ENCODE assay signal across 25 cellular contexts in the genomic region with DNA sequence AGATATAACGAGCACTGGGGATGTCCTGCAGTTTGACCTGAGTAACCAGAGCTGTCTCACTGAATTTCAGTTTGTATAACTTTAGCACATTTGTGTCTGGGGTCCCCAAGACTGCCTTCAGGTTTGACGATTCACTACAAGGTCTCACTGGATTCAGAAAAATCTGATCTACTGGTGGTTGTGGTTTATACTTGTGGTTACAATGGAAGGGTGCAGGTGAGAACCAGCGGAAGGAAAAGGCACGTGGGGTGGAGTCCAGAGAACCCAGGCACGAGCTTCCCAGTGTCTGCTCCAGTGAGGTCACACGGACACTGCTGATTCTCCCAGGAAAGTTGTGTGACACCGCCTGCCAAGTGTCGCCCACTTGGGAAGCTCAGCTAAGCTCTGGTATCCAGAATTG.
"Had no signal": no experiment of that assay in that cellular context is flagged by ENCODE, and none has a peak within 500 bp of the region (broad histone marks: within the 10 kb centered on the region; RNA-seq: fewer than 3 reads in every experiment).

No MANE protein-coding gene starts in this region.

- H3K27me3 Mint-ChIP-seq: activated CD4-positive, alpha-beta T cell treated with anti-CD3 and anti-CD28 coated beads for 36 hours; progenitor cell of endocrine pancreas; T-cell had no signal

- ATAC-seq: activated CD4-positive, alpha-beta T cell treated with anti-CD3 and anti-CD28 coated beads for 36 hours; gastrocnemius medialis; mucosa of descending colon; right lobe of liver; stimulated activated naive CD8-positive, alpha-beta T cell treated with anti-CD3 and anti-CD28 coated beads, Interleukin-15, Interleukin-2, amounts not matched to agents 100 U/mL and 50 U/mL, for 24 hours; T-cell had no signal

- DNase-seq: activated CD4-positive, alpha-beta T cell treated with anti-CD3 and anti-CD28 coated beads for 36 hours; activated CD4-positive, alpha-beta T cell treated with anti-CD3 and anti-CD28 coated beads, Interleukin-2, amount 50 U/mL, for 48 hours; activated CD4-positive, CD25-positive, alpha-beta regulatory T cell; activated CD8-positive, alpha-beta memory T cell treated with anti-CD3 and anti-CD28 coated beads, Interleukin-2, amount 50 U/mL, for 48 hours; activated effector memory CD4-positive, alpha-beta T cell treated with anti-CD3 and anti-CD28 coated beads, Interleukin-2, amount 50 U/mL, for 16 hours; activated naive CD4-positive, alpha-beta T cell treated with anti-CD3 and anti-CD28 coated beads, Interleukin-2, amount 50 U/mL, for 16 hours; cerebellar nuclear complex; colonic mucosa; effector CD8-positive, alpha-beta T cell; erythroblast; gastrocnemius medialis; glutamatergic neuron; islet precursor cell; left ventricle myocardium inferior; mesendoderm; mucosa of descending colon; right lobe of liver; stimulated activated CD4-positive, alpha-beta T cell treated with anti-CD3 and anti-CD28 coated beads, Interleukin-2, amount 100 ng/mL, for 48 hours; stimulated activated naive CD8-positive, alpha-beta T cell treated with anti-CD3 and anti-CD28 coated beads, Interleukin-15, Interleukin-2, amounts not matched to agents 100 U/mL and 50 U/mL, for 24 hours; T-cell; trophoblast cell had no signal

- H3K4me3 Mint-ChIP-seq: activated CD4-positive, alpha-beta T cell treated with anti-CD3 and anti-CD28 coated beads for 36 hours; nephron; T-cell had no signal

- FAIRE-seq: bronchial epithelial cell, urothelium cell line had no signal

- H3K27ac Mint-ChIP-seq: activated CD4-positive, alpha-beta T cell treated with anti-CD3 and anti-CD28 coated beads for 36 hours; nephron had no signal
